ENCODE assay signal across 9 cellular contexts in genomic region chr9:108478431-108478837, GRCh38.
DNase-seq lines count a peak whose midpoint lies in the region; ATAC-seq and TF ChIP-seq lines count a peak whose summit lies in the region.
"Had no signal": no experiment of that assay in that cellular context is flagged by ENCODE, and none has a peak within 500 bp of the region (broad histone marks: within the 10 kb centered on the region; RNA-seq: fewer than 3 reads in every experiment).

No MANE protein-coding gene starts in this region.

- H3K4me3 ChIP-seq in brain microvascular endothelial cell (ENCODE audit: low read depth, low read length) (no peak overlapping the region), skeletal muscle cell (ENCODE audit: low read depth, low read length) (no peak overlapping the region), upper lobe of right lung (no peak overlapping the region)

- H3K27ac ChIP-seq in brain microvascular endothelial cell (peak overlapping the region; percentile 95), upper lobe of right lung (no peak overlapping the region)
- H3K27ac ChIP-seq: C4-2B had no signal

- no peaks in the 10 kb centered on the region for H3K4me1 ChIP-seq in upper lobe of right lung

- no peaks in the 10 kb centered on the region for H3K36me3 Mint-ChIP-seq in activated naive CD4-positive, alpha-beta T cell treated with anti-CD3 and anti-CD28 coated beads for 36 hours (ENCODE audit: low read depth)

- ATAC-seq in HG03378 (IDR thresholded peaks at IDR 0.05; ENCODE audit: unreplicated experiment), result peak; percentile 30
- no peak for ATAC-seq in upper lobe of right lung

- CTCF ChIA-PET in activated naive CD4-positive, alpha-beta T cell treated with anti-CD3 and anti-CD28 coated beads for 36 hours (lab: Charles Lee), result no interaction called here

- H3K9me3 Mint-ChIP-seq in activated naive CD4-positive, alpha-beta T cell treated with anti-CD3 and anti-CD28 coated beads for 36 hours, result no peaks in the 10 kb centered on the region

- intact Hi-C loops in activated naive CD4-positive, alpha-beta T cell treated with anti-CD3 and anti-CD28 coated beads for 36 hours (cut with micrococcal nuclease), result loop anchor here (10.0 kb wide), 1 partner anchor 994 kb away; the partner anchor contains the start of gene KLF4
- intact Hi-C loops in upper lobe of right lung (cut with DNase I), result no loop called here

- in situ Hi-C loops in brain microvascular endothelial cell (cut with HindIII; ENCODE audit: low pct_ligation_motif_present, low sequenced_read_pairs), result no loop called here

- H3K27me3 ChIP-seq in brain microvascular endothelial cell (replicated peaks), result no peaks in the 10 kb centered on the region
- H3K27me3 ChIP-seq in upper lobe of right lung, result no peaks in the 10 kb centered on the region

- TF ChIP-seq CTCF in brain microvascular endothelial cell (IDR thresholded peaks at IDR 0.05; ENCODE audit: low read depth, low read length, missing control alignments), result no peak
- TF ChIP-seq CTCF in upper lobe of right lung (IDR thresholded peaks at IDR 0.05), result no peak

- H3K4me1 Mint-ChIP-seq in activated naive CD4-positive, alpha-beta T cell treated with anti-CD3 and anti-CD28 coated beads for 36 hours (ENCODE audit: low read depth), result peaks cover 3% of the 10 kb centered on the region

- no peak overlapping the region for H3K27ac Mint-ChIP-seq in activated naive CD4-positive, alpha-beta T cell treated with anti-CD3 and anti-CD28 coated beads for 36 hours

- H3K36me3 ChIP-seq in brain microvascular endothelial cell (replicated peaks), result no peaks in the 10 kb centered on the region
- H3K36me3 ChIP-seq in upper lobe of right lung, result no peaks in the 10 kb centered on the region

- no peaks in the 10 kb centered on the region for H3K9me3 ChIP-seq in upper lobe of right lung

- DNase-seq in activated naive CD4-positive, alpha-beta T cell treated with anti-CD3 and anti-CD28 coated beads for 36 hours, result peak; percentile 9
- no peak for DNase-seq in activated naive CD4-positive, alpha-beta T cell treated with Interleukin-2 at 50 U/mL for 16 hours
- DNase-seq in brain microvascular endothelial cell (peak; percentile 85), skeletal muscle cell (ENCODE audit: low read depth) (peak; percentile 93), upper lobe of right lung (no peak), SK-N-DZ (ENCODE audit: low spot score) (no peak)
- no peak for DNase-seq in central memory CD4-positive, alpha-beta T cell

- H3K27me3 Mint-ChIP-seq in activated naive CD4-positive, alpha-beta T cell treated with anti-CD3 and anti-CD28 coated beads for 36 hours (ENCODE audit: low read depth), result no peaks in the 10 kb centered on the region

- H3K4me3 Mint-ChIP-seq in activated naive CD4-positive, alpha-beta T cell treated with anti-CD3 and anti-CD28 coated beads for 36 hours, result no peak overlapping the region

Comparison
In these comparisons a context has a peak if more than half of its experiments do, and no peak if none do; other contexts are left out.
1. DNase-seq: peak in activated naive CD4-positive, alpha-beta T cell treated with anti-CD3 and anti-CD28 coated beads for 36 hours (single experiment), brain microvascular endothelial cell (single experiment) and skeletal muscle cell (single experiment); none in activated naive CD4-positive, alpha-beta T cell treated with Interleukin-2 at 50 U/mL for 16 hours (single experiment), central memory CD4-positive, alpha-beta T cell (single experiment), upper lobe of right lung (single experiment) and SK-N-DZ (single experiment).